Comparison of ENCODE assay signal across 1 cellular context in the genomic region with DNA sequence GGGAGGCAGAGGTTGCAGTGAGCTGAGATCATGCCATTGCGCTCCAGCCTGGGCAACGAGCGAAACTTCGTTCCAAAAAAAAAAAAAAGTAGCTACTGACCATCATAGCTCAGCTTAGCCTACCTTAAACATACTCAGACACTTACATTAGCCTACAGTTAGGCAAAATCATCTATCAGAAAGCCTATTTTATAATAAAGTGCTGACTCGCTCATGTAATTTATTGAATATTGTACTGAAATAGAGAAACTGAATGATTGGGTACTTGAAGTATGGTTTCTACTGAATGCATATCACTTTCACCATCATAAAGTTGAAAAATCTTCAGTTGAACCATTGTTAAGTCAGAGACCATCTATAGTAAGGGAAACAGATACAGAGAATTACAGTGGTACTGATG.
TF ChIP-seq lines count a peak whose summit lies in the region.

No MANE protein-coding gene starts in this region.

TF ChIP-seq in IMR-90, 13 proteins besides CTCF, POLR2A, EP300 and RAD21 (continued from another document):
- TF ChIP-seq, protein P1, sequence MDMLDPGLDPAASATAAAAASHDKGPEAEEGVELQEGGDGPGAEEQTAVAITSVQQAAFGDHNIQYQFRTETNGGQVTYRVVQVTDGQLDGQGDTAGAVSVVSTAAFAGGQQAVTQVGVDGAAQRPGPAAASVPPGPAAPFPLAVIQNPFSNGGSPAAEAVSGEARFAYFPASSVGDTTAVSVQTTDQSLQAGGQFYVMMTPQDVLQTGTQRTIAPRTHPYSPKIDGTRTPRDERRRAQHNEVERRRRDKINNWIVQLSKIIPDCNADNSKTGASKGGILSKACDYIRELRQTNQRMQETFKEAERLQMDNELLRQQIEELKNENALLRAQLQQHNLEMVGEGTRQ (IDR thresholded peaks at IDR 0.05; ENCODE audit: low read depth, low read length): no peak
- TF ChIP-seq RFX5 (IDR thresholded peaks at IDR 0.05; ENCODE audit: low read depth, low read length): no peak
- no peak for TF ChIP-seq BHLHE40 (IDR thresholded peaks at IDR 0.05; ENCODE audit: low read depth, low read length)
- TF ChIP-seq SMC3 (IDR thresholded peaks at IDR 0.05; ENCODE audit: low read depth, low read length): no peak
- TF ChIP-seq MAFK (IDR thresholded peaks at IDR 0.05; ENCODE audit: low read depth, low read length): no peak
- TF ChIP-seq, protein P2, sequence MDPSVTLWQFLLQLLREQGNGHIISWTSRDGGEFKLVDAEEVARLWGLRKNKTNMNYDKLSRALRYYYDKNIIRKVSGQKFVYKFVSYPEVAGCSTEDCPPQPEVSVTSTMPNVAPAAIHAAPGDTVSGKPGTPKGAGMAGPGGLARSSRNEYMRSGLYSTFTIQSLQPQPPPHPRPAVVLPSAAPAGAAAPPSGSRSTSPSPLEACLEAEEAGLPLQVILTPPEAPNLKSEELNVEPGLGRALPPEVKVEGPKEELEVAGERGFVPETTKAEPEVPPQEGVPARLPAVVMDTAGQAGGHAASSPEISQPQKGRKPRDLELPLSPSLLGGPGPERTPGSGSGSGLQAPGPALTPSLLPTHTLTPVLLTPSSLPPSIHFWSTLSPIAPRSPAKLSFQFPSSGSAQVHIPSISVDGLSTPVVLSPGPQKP (IDR thresholded peaks at IDR 0.05; ENCODE audit: borderline replicate concordance, low read depth, low read length): no peak
- no peak for TF ChIP-seq RCOR1 (IDR thresholded peaks at IDR 0.05; ENCODE audit: insufficient replicate concordance, low read length)
